ENCODE assay signal across 27 cellular contexts in genomic region chr6:166559662-166560061, GRCh38.
"Had no signal": no experiment of that assay in that cellular context is flagged by ENCODE, and none has a peak within 500 bp of the region (broad histone marks: within the 10 kb centered on the region; RNA-seq: fewer than 3 reads in every experiment).

No MANE protein-coding gene starts in this region.

- H3K9me3 Mint-ChIP-seq: effector memory CD8-positive, alpha-beta T cell; stimulated activated naive CD8-positive, alpha-beta T cell treated with anti-CD3 and anti-CD28 coated beads, Interleukin-15, amount 100 ng/mL, for 72 hours had no signal

- FAIRE-seq: endometrium, kidney, small intestine had no signal

- H3K27ac ChIP-seq: ovary, sigmoid colon, suprapubic skin, transverse colon, upper lobe of right lung, uterus had no signal

- H3K9me3 ChIP-seq: gastrocnemius medialis, ovary, psoas muscle, sigmoid colon, suprapubic skin, transverse colon, uterus had no signal

- H3K27ac Mint-ChIP-seq: effector memory CD8-positive, alpha-beta T cell; nephron progenitor cell; stimulated activated naive B cell treated with anti-CD40 and anti-IgM and Interleukin-4, amounts not matched to agents 10 μg/mL and 1 μg/mL and 100 μg/mL, for 72 hours; stimulated activated naive CD8-positive, alpha-beta T cell treated with anti-CD3 and anti-CD28 coated beads, Interleukin-15, amount 100 ng/mL, for 72 hours had no signal

- H3K27me3 ChIP-seq: gastrocnemius medialis, ovary, sigmoid colon, suprapubic skin, transverse colon, upper lobe of right lung, uterus had no signal

- DNase-seq: cortex of kidney; effector memory CD8-positive, alpha-beta T cell; foreskin fibroblast; gastrocnemius medialis; head of caudate nucleus; kidney; mesenchymal stem cell; midbrain; naive thymus-derived CD8-positive, alpha-beta T cell; nephron progenitor cell; nucleus accumbens; ovary; posterior cingulate gyrus; psoas muscle; right cardiac atrium; sigmoid colon; small intestine; stimulated activated CD4-positive, alpha-beta T cell treated with anti-CD3 and anti-CD28 coated beads, Interleukin-15, amount 100 ng/mL, for 24 hours; stimulated activated CD4-positive, alpha-beta T cell treated with anti-CD3 and anti-CD28 coated beads, Interleukin-2, amount 100 ng/mL, for 48 hours; stimulated activated naive B cell treated with anti-CD40 and anti-IgM and Interleukin-4, amounts not matched to agents 10 μg/mL and 1 μg/mL and 100 μg/mL, for 72 hours; stimulated activated naive CD8-positive, alpha-beta T cell treated with anti-CD3 and anti-CD28 coated beads, Interleukin-15, amount 100 ng/mL, for 72 hours; transverse colon; upper lobe of right lung; uterus had no signal

- H3K4me3 Mint-ChIP-seq: effector memory CD8-positive, alpha-beta T cell; naive thymus-derived CD8-positive, alpha-beta T cell; nephron progenitor cell; stimulated activated naive B cell treated with anti-CD40 and anti-IgM and Interleukin-4, amounts not matched to agents 10 μg/mL and 1 μg/mL and 100 μg/mL, for 72 hours; stimulated activated naive CD8-positive, alpha-beta T cell treated with anti-CD3 and anti-CD28 coated beads, Interleukin-15, amount 100 ng/mL, for 72 hours had no signal

- H3K4me3 ChIP-seq: gastrocnemius medialis, lung, ovary, psoas muscle, sigmoid colon, suprapubic skin, transverse colon, upper lobe of right lung, uterus had no signal

- H3K36me3 ChIP-seq: gastrocnemius medialis, ovary, sigmoid colon, suprapubic skin, transverse colon, upper lobe of right lung, uterus had no signal
